Comparison of ENCODE assay signal across 8 cellular contexts in genomic region chr18:45967007-45967706, GRCh38. TPM values are rescaled to one million over a fixed set of nuclear protein-coding genes. Genes with fewer than 3 reads are reported as not detected.
A peak's percentile ranks its signal among the peaks of the same experiment; 100 is the strongest.
DNase-seq lines count a peak whose midpoint lies in the region; ATAC-seq and TF ChIP-seq lines count a peak whose summit lies in the region.

Gene EPG5 (minus strand): TSS chr18:45967329. CDS start chr18:45967239, 90 bp downstream.

- peak within 1 kb of the TSS; percentile 99 for H3K27ac Mint-ChIP-seq in activated naive CD4-positive, alpha-beta T cell treated with anti-CD3 and anti-CD28 coated beads, Interleukin-2, amount 50 U/mL, for 24 hours

- H3K4me1 Mint-ChIP-seq in activated naive CD4-positive, alpha-beta T cell treated with anti-CD3 and anti-CD28 coated beads, Interleukin-2, amount 50 U/mL, for 24 hours: peaks cover 42% of the 10 kb centered on the region

- H3K36me3 Mint-ChIP-seq in activated naive CD4-positive, alpha-beta T cell treated with anti-CD3 and anti-CD28 coated beads, Interleukin-2, amount 50 U/mL, for 24 hours: peaks cover 9% of the 10 kb centered on the region

- H3K4me1 ChIP-seq in suprapubic skin: peaks cover 18% of the 10 kb centered on the region

- DNase-seq in GM10266 (ENCODE audit: extremely low spot score): peak; percentile 87
- peak; percentile 96 for DNase-seq in NCI-H1092 treated with DMSO at 0.1 percent for 48 hours (lab: John Stamatoyannopoulos, UW)
- peak; percentile 78 for DNase-seq in SKM-1 (lab: John Stamatoyannopoulos, UW; ENCODE audit: unreplicated experiment)
- DNase-seq in glomerular visceral epithelial cell (ENCODE audit: extremely low spot score): peak; percentile 95
- DNase-seq in occipital lobe (lab: John Stamatoyannopoulos, UW): peak; percentile 95
- peak; percentile 96 to 97 for DNase-seq in suprapubic skin (ENCODE audit: low spot score in 2 of 2)

- no peaks in the 10 kb centered on the region for H3K9me3 Mint-ChIP-seq in activated naive CD4-positive, alpha-beta T cell treated with anti-CD3 and anti-CD28 coated beads, Interleukin-2, amount 50 U/mL, for 24 hours

- H3K27me3 Mint-ChIP-seq in activated naive CD4-positive, alpha-beta T cell treated with anti-CD3 and anti-CD28 coated beads, Interleukin-2, amount 50 U/mL, for 24 hours: no peaks in the 10 kb centered on the region

- no peaks in the 10 kb centered on the region for H3K9me3 ChIP-seq in suprapubic skin

- H3K27me3 ChIP-seq in suprapubic skin: no peaks in the 10 kb centered on the region

- H3K4me3 ChIP-seq in suprapubic skin: peak within 1 kb of the TSS; percentile 85

- peak within 1 kb of the TSS; percentile 95 for H3K4me3 Mint-ChIP-seq in activated naive CD4-positive, alpha-beta T cell treated with anti-CD3 and anti-CD28 coated beads, Interleukin-2, amount 50 U/mL, for 24 hours

- H3K36me3 ChIP-seq in suprapubic skin: no peaks in the 10 kb centered on the region

- TF ChIP-seq POLR2A in suprapubic skin (IDR thresholded peaks at IDR 0.05): peak in 1 of 2 donors; percentile 39

- ATAC-seq in HG02623 (IDR thresholded peaks at IDR 0.05; ENCODE audit: unreplicated experiment): peak; percentile 96

- 0% methylated on average over 6 of the region's 50 CpGs for WGBS in suprapubic skin

- TF ChIP-seq CTCF in GM10266 (IDR thresholded peaks at IDR 0.05; ENCODE audit: control insufficient read depth, insufficient read depth, low read depth, missing control alignments): no peak
- no peak for TF ChIP-seq CTCF in suprapubic skin (IDR thresholded peaks at IDR 0.05)

- peak within 1 kb of the TSS; percentile 82 for H3K27ac ChIP-seq in suprapubic skin

- no peak for TF ChIP-seq EP300 in suprapubic skin (IDR thresholded peaks at IDR 0.05)

RNA-seq across cellular contexts. Expression of gene EPG5, which starts in this region (rescaled TPM):
- total RNA-seq in occipital lobe (35.2 TPM), suprapubic skin (100 to 1,000 TPM in 1 of 4 donors, 10 to 100 TPM in 3; 31.5 to 107 (median 53.5) TPM)

Comparison
In these comparisons a context has a peak if more than half of its experiments do, and no peak if none do; other contexts are left out.
1. Peak in every context shown above with its lines: DNase-seq, ATAC-seq, H3K4me3 ChIP-seq and H3K27ac ChIP-seq.